ENCODE assay signal across 8 cellular contexts in genomic region chr5:73796164-73797141, GRCh38.
DNase-seq lines count a peak whose midpoint lies in the region; ATAC-seq and TF ChIP-seq lines count a peak whose summit lies in the region.

No MANE protein-coding gene starts in this region.

- no peak overlapping the region for H3K9ac ChIP-seq in MM.1S (ENCODE audit: low read length)

- no peaks in the 10 kb centered on the region for H3F3A ChIP-seq in MM.1S (ENCODE audit: insufficient read depth, low read length)

- H3K27me3 ChIP-seq in MM.1S (replicated peaks; ENCODE audit: insufficient read depth, low read length) (no peaks in the 10 kb centered on the region), suprapubic skin (no peaks in the 10 kb centered on the region)

- H3K27ac Mint-ChIP-seq in neural crest cell (ENCODE audit: unreplicated experiment) = peak overlapping the region; percentile 70

- no peaks in the 10 kb centered on the region for H3K9me2 ChIP-seq in MM.1S (replicated peaks; ENCODE audit: insufficient read depth, low read length)

- H3K27ac ChIP-seq in MM.1S (ENCODE audit: low read length) = no peak overlapping the region
- no peak overlapping the region for H3K27ac ChIP-seq in suprapubic skin

- H3K36me3 ChIP-seq in MM.1S (replicated peaks; ENCODE audit: insufficient read depth, low read length) (no peaks in the 10 kb centered on the region), suprapubic skin (no peaks in the 10 kb centered on the region)

- no peaks in the 10 kb centered on the region for H4K20me1 ChIP-seq in MM.1S (ENCODE audit: insufficient read depth, low read length)

- TF ChIP-seq EP300 in suprapubic skin (IDR thresholded peaks at IDR 0.05) = no peak

- no peaks in the 10 kb centered on the region for H3K4me1 Mint-ChIP-seq in neural crest cell

- no peak for TF ChIP-seq CTCF in MM.1S (IDR thresholded peaks at IDR 0.05; ENCODE audit: low read length)
- TF ChIP-seq CTCF in neural crest cell (conservative IDR thresholded peaks at IDR 0.05) = no peak
- no peak for TF ChIP-seq CTCF in suprapubic skin (IDR thresholded peaks at IDR 0.05)

- no peaks in the 10 kb centered on the region for H3K79me2 ChIP-seq in MM.1S (ENCODE audit: low read length)

- H3K9me3 ChIP-seq in MM.1S (replicated peaks; ENCODE audit: insufficient read depth, low read length) (no peaks in the 10 kb centered on the region), suprapubic skin (no peaks in the 10 kb centered on the region)

- peaks cover 7% of the 10 kb centered on the region; the same call in 1 of the 2 replicates for H3K4me1 ChIP-seq in MM.1S (ENCODE audit: low read length)
- H3K4me1 ChIP-seq in suprapubic skin = peaks cover 13% of the 10 kb centered on the region

- peak; percentile 71 for ATAC-seq in GM19025 (IDR thresholded peaks at IDR 0.05; ENCODE audit: low read depth, unreplicated experiment)
- ATAC-seq in HG03565 (IDR thresholded peaks at IDR 0.05; ENCODE audit: unreplicated experiment) = no peak

- TF ChIP-seq POLR2A in suprapubic skin (IDR thresholded peaks at IDR 0.05) = no peak

- H3K36me3 Mint-ChIP-seq in neural crest cell (ENCODE audit: low read depth) = no peaks in the 10 kb centered on the region

- H3K4me3 Mint-ChIP-seq in neural crest cell = no peak overlapping the region

- no peak overlapping the region for H3K4me2 ChIP-seq in MM.1S (ENCODE audit: low read depth, low read length)

- no peak overlapping the region for H3K4me3 ChIP-seq in MM.1S (ENCODE audit: low read length)
- no peak overlapping the region for H3K4me3 ChIP-seq in suprapubic skin

- peaks cover 3% of the 10 kb centered on the region for H3K9me3 Mint-ChIP-seq in neural crest cell

- WGBS in suprapubic skin = 47% methylated on average over 11 of the region's 11 CpGs

- peak; percentile 22 to 40 for DNase-seq in AML-193 (lab: John Stamatoyannopoulos, UW)
- no peak for DNase-seq in MM.1S
- peak; percentile 73 for DNase-seq in dedifferentiated amniotic fluid mesenchymal stem cell (ENCODE audit: extremely low spot score)
- DNase-seq in neural crest cell (ENCODE audit: low read depth, low spot score) = no peak
- no peak for DNase-seq in NCI-H1105 treated with DMSO at 0.1 percent for 48 hours (lab: John Stamatoyannopoulos, UW)
- no peak for DNase-seq in suprapubic skin (ENCODE audit: low spot score in 2 of 2)

- no peaks in the 10 kb centered on the region for H3K27me3 Mint-ChIP-seq in neural crest cell (ENCODE audit: low read depth)

- peak overlapping the region; percentile 11; the same call in 1 of the 2 replicates for H2AFZ ChIP-seq in MM.1S (ENCODE audit: low read length)

Comparison
In these comparisons a context has a peak if more than half of its experiments do, and no peak if none do; other contexts are left out.
1. DNase-seq: peak in AML-193 (2 of 2) and dedifferentiated amniotic fluid mesenchymal stem cell (single experiment); none in MM.1S (single experiment), neural crest cell (single experiment), NCI-H1105 treated with DMSO at 0.1 percent for 48 hours (single experiment) and suprapubic skin (0 of 2).